In the genomic region with DNA sequence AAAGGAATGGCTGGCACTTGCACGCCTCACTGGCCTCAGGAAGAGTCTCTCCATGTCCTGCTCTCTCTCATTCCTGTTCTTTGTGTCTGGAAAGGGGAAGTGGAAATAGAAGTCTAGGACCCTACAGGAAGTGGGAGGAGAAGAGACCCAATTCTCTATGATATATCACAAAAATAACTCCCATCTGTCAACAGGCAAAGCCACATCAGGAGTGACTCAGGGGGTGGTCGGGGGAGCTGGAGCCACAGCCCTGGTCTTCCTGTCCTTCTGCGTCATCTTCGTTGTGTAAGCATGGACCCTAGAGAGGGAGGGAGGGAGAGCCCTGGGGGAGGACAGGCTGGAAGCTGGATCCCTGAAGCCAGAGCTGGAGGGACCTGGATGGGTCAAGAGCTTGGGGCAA, we compare ENCODE assay signal across 1 cellular context.
TF ChIP-seq lines count a peak whose summit lies in the region.

No MANE protein-coding gene starts in this region.

TF ChIP-seq in K562, 482 proteins besides CTCF, POLR2A, EP300 and RAD21 (continued from another document):
- TF ChIP-seq MYBL2 (IDR thresholded peaks at IDR 0.05; ENCODE audit: low read depth) (no peak), MYBL2 (CRISPR knock-in tag; IDR thresholded peaks at IDR 0.05; ENCODE audit: borderline replicate concordance) (no peak), TCF3 (CRISPR knock-in tag; IDR thresholded peaks at IDR 0.05) (peak; percentile 69), MBD2 (IDR thresholded peaks at IDR 0.05; ENCODE audit: borderline replicate concordance, low read depth) (peak; percentile 41; the same call in 1 of the 2 replicates), ZC3H11A (IDR thresholded peaks at IDR 0.05; ENCODE audit: low read depth, low read length) (no peak), KDM5B (IDR thresholded peaks at IDR 0.05; ENCODE audit: insufficient replicate concordance, low read depth, low read length) (no peak), YY1 (IDR thresholded peaks at IDR 0.05; ENCODE audit: borderline replicate concordance in 1 of 3, control insufficient read depth in 1 of 3, extremely low read depth in 1 of 3, insufficient read depth in 3 of 3, insufficient read length in 1 of 3, insufficient replicate concordance in 2 of 3, low read depth in 1 of 3, low read length in 2 of 3) (no peak)
- TF ChIP-seq, protein P1, sequence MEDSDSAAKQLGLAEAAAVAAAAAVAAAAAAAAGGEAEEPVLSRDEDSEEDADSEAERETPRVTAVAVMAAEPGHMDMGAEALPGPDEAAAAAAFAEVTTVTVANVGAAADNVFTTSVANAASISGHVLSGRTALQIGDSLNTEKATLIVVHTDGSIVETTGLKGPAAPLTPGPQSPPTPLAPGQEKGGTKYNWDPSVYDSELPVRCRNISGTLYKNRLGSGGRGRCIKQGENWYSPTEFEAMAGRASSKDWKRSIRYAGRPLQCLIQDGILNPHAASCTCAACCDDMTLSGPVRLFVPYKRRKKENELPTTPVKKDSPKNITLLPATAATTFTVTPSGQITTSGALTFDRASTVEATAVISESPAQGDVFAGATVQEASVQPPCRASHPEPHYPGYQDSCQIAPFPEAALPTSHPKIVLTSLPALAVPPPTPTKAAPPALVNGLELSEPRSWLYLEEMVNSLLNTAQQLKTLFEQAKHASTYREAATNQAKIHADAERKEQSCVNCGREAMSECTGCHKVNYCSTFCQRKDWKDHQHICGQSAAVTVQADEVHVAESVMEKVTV (CRISPR knock-in tag; IDR thresholded peaks at IDR 0.05) = no peak
- TF ChIP-seq, protein P2, sequence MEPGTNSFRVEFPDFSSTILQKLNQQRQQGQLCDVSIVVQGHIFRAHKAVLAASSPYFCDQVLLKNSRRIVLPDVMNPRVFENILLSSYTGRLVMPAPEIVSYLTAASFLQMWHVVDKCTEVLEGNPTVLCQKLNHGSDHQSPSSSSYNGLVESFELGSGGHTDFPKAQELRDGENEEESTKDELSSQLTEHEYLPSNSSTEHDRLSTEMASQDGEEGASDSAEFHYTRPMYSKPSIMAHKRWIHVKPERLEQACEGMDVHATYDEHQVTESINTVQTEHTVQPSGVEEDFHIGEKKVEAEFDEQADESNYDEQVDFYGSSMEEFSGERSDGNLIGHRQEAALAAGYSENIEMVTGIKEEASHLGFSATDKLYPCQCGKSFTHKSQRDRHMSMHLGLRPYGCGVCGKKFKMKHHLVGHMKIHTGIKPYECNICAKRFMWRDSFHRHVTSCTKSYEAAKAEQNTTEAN (CRISPR knock-in tag; IDR thresholded peaks at IDR 0.05) = no peak
